Comparison of ENCODE assay signal across 8 cellular contexts in genomic region chr18:13568443-13569392, GRCh38.
DNase-seq lines count a peak whose midpoint lies in the region; ATAC-seq, FAIRE-seq and TF ChIP-seq lines count a peak whose summit lies in the region.

No MANE protein-coding gene starts in this region.

- ATAC-seq in HG03135 (IDR thresholded peaks at IDR 0.05; ENCODE audit: unreplicated experiment) = peak; percentile 37

- TF ChIP-seq CTCF in endothelial cell (IDR thresholded peaks at IDR 0.05; ENCODE audit: unreplicated experiment) (no peak), mesothelial cell of epicardium (IDR thresholded peaks at IDR 0.05; ENCODE audit: unreplicated experiment) (no peak)

- peaks cover 65% of the 10 kb centered on the region for H3K4me1 Mint-ChIP-seq in activated naive CD8-positive, alpha-beta T cell treated with anti-CD3 and anti-CD28 coated beads for 36 hours
- H3K4me1 Mint-ChIP-seq in endothelial cell (ENCODE audit: unreplicated experiment) (peaks cover 3% of the 10 kb centered on the region), mesothelial cell of epicardium (peaks cover 7% of the 10 kb centered on the region)

- FAIRE-seq in urothelium cell line (lab: Jason Lieb, UNC) = peak; percentile 48

- peak overlapping the region; percentile 29 for H3K4me3 Mint-ChIP-seq in activated naive CD8-positive, alpha-beta T cell treated with anti-CD3 and anti-CD28 coated beads for 36 hours
- H3K4me3 Mint-ChIP-seq in endothelial cell (ENCODE audit: unreplicated experiment) = no peak overlapping the region
- no peak overlapping the region for H3K4me3 Mint-ChIP-seq in mesothelial cell of epicardium

- no peaks in the 10 kb centered on the region for H3K9me3 Mint-ChIP-seq in activated naive CD8-positive, alpha-beta T cell treated with anti-CD3 and anti-CD28 coated beads for 36 hours
- H3K9me3 Mint-ChIP-seq in endothelial cell (ENCODE audit: unreplicated experiment) = no peaks in the 10 kb centered on the region
- no peaks in the 10 kb centered on the region for H3K9me3 Mint-ChIP-seq in mesothelial cell of epicardium

- H3K36me3 Mint-ChIP-seq in activated naive CD8-positive, alpha-beta T cell treated with anti-CD3 and anti-CD28 coated beads for 36 hours = peaks cover 6% of the 10 kb centered on the region
- H3K36me3 Mint-ChIP-seq in endothelial cell (ENCODE audit: low read depth, unreplicated experiment) (no peaks in the 10 kb centered on the region), mesothelial cell of epicardium (no peaks in the 10 kb centered on the region)

- peak overlapping the region; percentile 96 for H3K27ac Mint-ChIP-seq in activated naive CD8-positive, alpha-beta T cell treated with anti-CD3 and anti-CD28 coated beads for 36 hours
- H3K27ac Mint-ChIP-seq in endothelial cell (ENCODE audit: unreplicated experiment) (no peak overlapping the region), mesothelial cell of epicardium (no peak overlapping the region)

- peak; percentile 58 for DNase-seq in activated naive CD4-positive, alpha-beta T cell treated with Interleukin-2 at 50 U/mL for 16 hours
- no peak for DNase-seq in activated naive CD4-positive, alpha-beta T cell treated with anti-CD3 and anti-CD28 coated beads, Interleukin-2, amount 50 U/mL, for 16 hours
- peak; percentile 69 for DNase-seq in activated naive CD8-positive, alpha-beta T cell treated with anti-CD3 and anti-CD28 coated beads for 36 hours
- DNase-seq in urothelium cell line (ENCODE audit: low spot score) (no peak), NCI-H82 (lab: John Stamatoyannopoulos, UW) (no peak), endothelial cell (ENCODE audit: low spot score) (no peak), mesothelial cell of epicardium (ENCODE audit: low spot score in 2 of 2, unreplicated experiment in 2 of 2) (no peak)

- H3K27me3 Mint-ChIP-seq in activated naive CD8-positive, alpha-beta T cell treated with anti-CD3 and anti-CD28 coated beads for 36 hours = no peaks in the 10 kb centered on the region
- H3K27me3 Mint-ChIP-seq in endothelial cell (ENCODE audit: unreplicated experiment) (peaks cover 6% of the 10 kb centered on the region), mesothelial cell of epicardium (ENCODE audit: low read depth) (no peaks in the 10 kb centered on the region)

Comparison
In these comparisons a context has a peak if more than half of its experiments do, and no peak if none do; other contexts are left out.
1. DNase-seq: peak in activated naive CD4-positive, alpha-beta T cell treated with Interleukin-2 at 50 U/mL for 16 hours (single experiment) and activated naive CD8-positive, alpha-beta T cell treated with anti-CD3 and anti-CD28 coated beads for 36 hours (single experiment); none in activated naive CD4-positive, alpha-beta T cell treated with anti-CD3 and anti-CD28 coated beads, Interleukin-2, amount 50 U/mL, for 16 hours (single experiment), urothelium cell line (single experiment), NCI-H82 (single experiment), endothelial cell (single experiment) and mesothelial cell of epicardium (0 of 2).